10 cellular contexts compared by ENCODE assay signal in the genomic region with DNA sequence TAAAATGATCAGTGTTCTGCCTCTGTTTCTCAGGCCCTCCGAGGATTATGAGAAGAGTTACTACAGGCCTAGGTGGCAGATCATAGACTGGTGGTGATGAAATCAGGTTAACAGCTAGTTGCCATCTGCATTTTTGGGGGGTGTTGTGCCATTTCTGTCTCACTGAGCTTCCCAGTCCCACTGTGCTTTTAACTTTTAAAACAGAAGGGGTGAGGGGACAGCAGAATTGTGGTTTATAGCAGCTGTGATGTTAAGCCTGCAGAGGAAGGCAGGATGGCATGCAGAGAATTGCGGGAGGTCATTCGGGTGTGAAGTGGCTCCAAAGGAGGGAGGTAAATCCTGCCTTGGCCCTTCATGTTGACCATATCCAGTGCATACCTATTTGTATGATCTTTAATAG. TPM values are rescaled to one million over a fixed set of nuclear protein-coding genes. Genes with fewer than 3 reads are reported as not detected.
DNase-seq lines count a peak whose midpoint lies in the region; TF ChIP-seq lines count a peak whose summit lies in the region.
"Had no signal": no experiment of that assay in that cellular context is flagged by ENCODE, and none has a peak within 500 bp of the region (broad histone marks: within the 10 kb centered on the region; RNA-seq: fewer than 3 reads in every experiment).

No MANE protein-coding gene starts in this region.

- H3K9me3 ChIP-seq in osteoblast (ENCODE audit: low read depth, low read length): no peaks in the 10 kb centered on the region
- H3K9me3 ChIP-seq in vagina: no peaks in the 10 kb centered on the region
- H3K9me3 ChIP-seq: prostate gland had no signal

- H3K27ac ChIP-seq in osteoblast (ENCODE audit: low read depth, low read length): no peak overlapping the region
- no peak overlapping the region for H3K27ac ChIP-seq in vagina
- H3K27ac ChIP-seq: prostate gland had no signal

- H3K4me2 ChIP-seq in osteoblast (ENCODE audit: insufficient read depth, low read length): no peak overlapping the region

- H3K4me3 ChIP-seq in GM12865 (ENCODE audit: low read depth, low read length): peak overlapping the region; percentile 20
- H3K4me3 ChIP-seq in NB4 (ENCODE audit: low read depth, low read length): peak overlapping the region; percentile 17
- no peak overlapping the region for H3K4me3 ChIP-seq in choroid plexus epithelial cell (ENCODE audit: low read depth, low read length)
- H3K4me3 ChIP-seq in osteoblast (ENCODE audit: insufficient read depth, low read length): no peak overlapping the region
- H3K4me3 ChIP-seq in vagina: no peak overlapping the region
- H3K4me3 ChIP-seq: prostate gland had no signal

- H3K36me3 ChIP-seq in osteoblast (ENCODE audit: insufficient read depth, low read length) (peaks cover 4% of the 10 kb centered on the region), vagina (peaks cover 0 to 10% of the 10 kb centered on the region in 2 donors)
- H3K36me3 ChIP-seq: prostate gland had no signal

- TF ChIP-seq POLR2A in NB4 (IDR thresholded peaks at IDR 0.05; ENCODE audit: extremely low read depth, insufficient read length) (no peak), vagina (IDR thresholded peaks at IDR 0.05) (no peak)

- H3K27me3 ChIP-seq in osteoblast (ENCODE audit: insufficient read depth, low read length) (no peaks in the 10 kb centered on the region), vagina (no peaks in the 10 kb centered on the region)

- peaks cover 99% of the 10 kb centered on the region for H3K79me2 ChIP-seq in osteoblast (ENCODE audit: insufficient read depth, low read length)

- intact Hi-C loops in vagina (cut with DNase I): no loop called here

- DNase-seq in GM12865 (ENCODE audit: low read depth) (peak; percentile 30), NB4 (ENCODE audit: low read depth) (peak; percentile 64), choroid plexus epithelial cell (ENCODE audit: low read depth) (peak; percentile 38), osteoblast (ENCODE audit: insufficient read length, low spot score, missing footprints) (peak; percentile 37), NCI-H226 (no peak), dedifferentiated amniotic fluid mesenchymal stem cell (ENCODE audit: extremely low spot score) (no peak), vagina (ENCODE audit: extremely low spot score in 2 of 2) (no peak)
- DNase-seq: left colon, NCI-H2227 treated with DMSO at 0.1 percent for 48 hours had no signal

- H3K4me1 ChIP-seq in osteoblast (ENCODE audit: insufficient read depth, low read length) (peaks cover 31% of the 10 kb centered on the region), vagina (peaks cover 77% of the 10 kb centered on the region)

- H4K20me1 ChIP-seq in osteoblast (ENCODE audit: insufficient read depth, low read length): peaks cover 73% of the 10 kb centered on the region

- TF ChIP-seq CTCF in GM12865 (IDR thresholded peaks at IDR 0.05; ENCODE audit: insufficient read depth, low read depth, low read length, missing control alignments) (no peak), NB4 (IDR thresholded peaks at IDR 0.05; ENCODE audit: low read depth, low read length) (no peak), choroid plexus epithelial cell (conservative IDR thresholded peaks at IDR 0.05; ENCODE audit: low read depth, low read length) (no peak), osteoblast (IDR thresholded peaks at IDR 0.05; ENCODE audit: extremely low read depth, low read depth, low read length) (no peak), vagina (IDR thresholded peaks at IDR 0.05) (no peak)

- no peak overlapping the region for H2AFZ ChIP-seq in osteoblast (ENCODE audit: low read length)

RNA-seq across cellular contexts. Expression of a gene that starts 5.0 kb away (rescaled TPM):
- 53.2 and 56.6 TPM in 2 replicates for total RNA-seq in osteoblast
- 59.4 TPM for total RNA-seq in vagina

Comparison
In these comparisons a context has a peak if more than half of its experiments do, and no peak if none do; other contexts are left out.
1. DNase-seq: peak in GM12865 (single experiment), NB4 (single experiment), choroid plexus epithelial cell (single experiment) and osteoblast (single experiment); none in NCI-H226 (single experiment), dedifferentiated amniotic fluid mesenchymal stem cell (single experiment) and vagina (0 of 2).
2. H3K4me3 ChIP-seq: peak in GM12865 (single experiment) and NB4 (single experiment); none in choroid plexus epithelial cell (single experiment), osteoblast (single experiment) and vagina (0 of 2).